In the genomic region with DNA sequence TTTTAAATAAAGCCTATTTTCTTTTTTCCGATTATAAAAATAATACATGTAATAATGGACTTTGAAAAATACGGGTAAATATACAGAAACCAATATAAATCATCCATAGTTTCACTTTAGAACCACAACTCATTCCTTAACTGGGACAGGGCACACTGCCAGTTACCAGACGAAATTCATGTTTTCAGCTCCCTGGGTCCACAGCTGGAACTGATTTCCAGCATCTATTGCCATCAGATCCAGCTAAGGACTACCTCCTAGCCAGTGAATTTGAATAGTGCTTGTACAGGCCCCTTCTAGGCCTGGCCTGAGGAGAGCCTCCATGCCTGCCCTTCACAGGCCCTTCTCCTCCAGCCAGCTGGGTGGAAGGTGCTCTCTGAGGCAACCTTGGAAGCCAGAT, we compare ENCODE assay signal across 1 cellular context.
TF ChIP-seq lines count a peak whose summit lies in the region.

No MANE protein-coding gene starts in this region.

TF ChIP-seq in H1, 55 proteins besides CTCF, POLR2A, EP300 and RAD21:
- TF ChIP-seq CEBPB (IDR thresholded peaks at IDR 0.05; ENCODE audit: low read depth, low read length) (no peak), BCL11A (IDR thresholded peaks at IDR 0.05; ENCODE audit: low read depth in 2 of 2, low read length in 2 of 2) (no peak), RXRA (IDR thresholded peaks at IDR 0.05; ENCODE audit: insufficient read depth, low read depth, low read length) (no peak), NRF1 (IDR thresholded peaks at IDR 0.05; ENCODE audit: low read depth, low read length) (no peak), USF2 (IDR thresholded peaks at IDR 0.05; ENCODE audit: low read length) (no peak), SP1 (IDR thresholded peaks at IDR 0.05; ENCODE audit: low read depth, low read length) (no peak), KDM5A (IDR thresholded peaks at IDR 0.05; ENCODE audit: low read length) (no peak), JUN (IDR thresholded peaks at IDR 0.05; ENCODE audit: low read depth, low read length) (no peak), ASH2L (IDR thresholded peaks at IDR 0.05; ENCODE audit: low read length) (no peak), CREB1 (IDR thresholded peaks at IDR 0.05) (no peak), TCF12 (IDR thresholded peaks at IDR 0.05; ENCODE audit: low read depth, low read length) (no peak), E2F6 (IDR thresholded peaks at IDR 0.05) (no peak), SUZ12 (IDR thresholded peaks at IDR 0.05; ENCODE audit: low read length) (no peak), TEAD4 (IDR thresholded peaks at IDR 0.05; ENCODE audit: low read depth, low read length) (no peak), POU5F1 (IDR thresholded peaks at IDR 0.05; ENCODE audit: low read depth, low read length) (no peak)
